Comparison of ENCODE assay signal across 18 cellular contexts in the genomic region with DNA sequence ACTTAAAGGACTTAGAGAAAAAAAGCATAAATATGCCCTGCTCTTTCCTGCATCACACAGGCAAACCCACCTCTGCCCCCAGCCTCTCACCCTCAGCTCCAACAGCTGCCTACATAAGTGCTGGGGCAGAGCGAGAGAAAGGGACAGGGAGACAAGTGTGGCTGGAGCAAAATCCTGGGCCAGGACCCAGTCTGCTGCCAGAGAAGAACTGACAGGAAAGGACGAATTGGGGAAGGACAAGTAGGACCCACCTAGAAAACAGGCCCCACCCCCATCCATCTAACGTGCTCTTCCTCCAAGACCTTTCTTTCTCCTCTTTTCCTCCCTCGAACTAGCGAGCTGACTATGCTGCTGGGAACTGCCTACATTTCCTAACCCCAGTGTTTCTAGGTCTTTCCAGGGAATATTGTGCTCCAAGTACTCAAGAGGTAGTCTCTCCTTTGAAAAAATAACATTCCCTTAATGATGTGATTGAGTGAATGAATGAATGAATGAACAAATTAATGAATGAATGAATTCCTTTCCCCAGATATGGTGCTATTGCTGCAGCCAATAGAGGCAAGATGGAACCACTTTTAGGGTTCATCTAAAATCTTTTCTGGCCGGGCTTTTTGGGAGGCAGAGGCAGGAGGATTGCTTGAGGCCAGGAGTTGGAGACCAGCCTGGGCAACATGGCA. TPM values are rescaled to one million over a fixed set of nuclear protein-coding genes. Genes with fewer than 3 reads are reported as not detected.
DNase-seq lines count a peak whose midpoint lies in the region; ATAC-seq, FAIRE-seq and TF ChIP-seq lines count a peak whose summit lies in the region.
"Had no signal": no experiment of that assay in that cellular context is flagged by ENCODE, and none has a peak within 500 bp of the region (broad histone marks: within the 10 kb centered on the region; RNA-seq: fewer than 3 reads in every experiment).

No MANE protein-coding gene starts in this region.

- H4K5ac ChIP-seq in H1 (ENCODE audit: insufficient read length, low read depth, low read length), result no peak overlapping the region

- WGBS in H1 (ENCODE audit: extremely low coverage in 1 of 2, insufficient coverage in 1 of 2, insufficient read length in 1 of 2, insufficient replicate concordance in 2 of 2, low coverage in 1 of 2, low lambda C conversion rate in 2 of 2, missing lambda C conversion rate in 1 of 2), 2 experiments, result 61% methylated on average over 6 of the region's 6 CpGs; no CpG with 5 or more reads in 1 of the 2 experiments
- WGBS in psoas muscle, 3 donors, result 70 to 85% (median 76%) methylated on average over 6 of the region's 6 CpGs

- H2BK12ac ChIP-seq in H1 (ENCODE audit: low read depth, low read length), result no peak overlapping the region

- no peak for TF ChIP-seq CTCF in HEK293 (tag by site-specific recombination; IDR thresholded peaks at IDR 0.05)
- TF ChIP-seq CTCF in H1 (IDR thresholded peaks at IDR 0.05; ENCODE audit: control extremely low read depth in 1 of 3, insufficient read depth in 1 of 3, low read depth in 1 of 3, low read length in 3 of 3), result no peak
- TF ChIP-seq CTCF in psoas muscle (IDR thresholded peaks at IDR 0.05), result no peak

- H3K4me3 ChIP-seq in HEK293 (ENCODE audit: low read depth, low read length), result no peak overlapping the region
- no peak overlapping the region for H3K4me3 ChIP-seq in H1 (ENCODE audit: extremely low read depth in 1 of 4, insufficient read depth in 2 of 4, low read depth in 3 of 4, low read length in 4 of 4)
- H3K4me3 ChIP-seq in psoas muscle, result no peak overlapping the region
- no peak overlapping the region for H3K4me3 ChIP-seq in CD4-positive, alpha-beta memory T cell (ENCODE audit: low read length in 2 of 2)
- H3K4me3 ChIP-seq: PC-9 had no signal

- CTCF ChIA-PET in HEK293 (lab: Yijun Ruan, JAX) (interaction anchor here (0.6 to 2.6 kb wide), 2 partner anchors 51 to 86 kb away, joined by 3 to 6 read pairs; no protein-coding TSS in a partner anchor), H1 (lab: Charles Lee; ENCODE audit: partially characterized antibody) (interaction anchor here (0.6 to 4.1 kb wide), 8 partner anchors 9 to 1378 kb away, joined by 3 to 26 read pairs (median 4); partner anchors contain the start of gene IGDCC4)
- CTCF ChIA-PET in CD4-positive, alpha-beta memory T cell (lab: Charles Lee; ENCODE audit: partially characterized antibody), result interaction anchor here (0.6 kb wide), 1 partner anchor 203 kb away, joined by 3 read pairs; no protein-coding TSS in a partner anchor

- H3K9me3 ChIP-seq in HEK293 (ENCODE audit: control insufficient read depth, insufficient read depth, low read depth, low read length) (no peaks in the 10 kb centered on the region), H1 (ENCODE audit: insufficient read depth in 2 of 2, low read depth in 1 of 2, low read length in 1 of 2) (no peaks in the 10 kb centered on the region), psoas muscle (no peaks in the 10 kb centered on the region)
- no peaks in the 10 kb centered on the region for H3K9me3 ChIP-seq in CD4-positive, alpha-beta memory T cell (ENCODE audit: control insufficient read depth in 1 of 2, low read length in 2 of 2)

- no peak for ATAC-seq in psoas muscle
- no peak for ATAC-seq in HG02852 (IDR thresholded peaks at IDR 0.05; ENCODE audit: unreplicated experiment)

- H3K36me3 Mint-ChIP-seq in CD4-positive, alpha-beta memory T cell, result no peaks in the 10 kb centered on the region

- peaks cover 24 to 37% of the 10 kb centered on the region in 2 donors for H3K27me3 Mint-ChIP-seq in CD4-positive, alpha-beta memory T cell

- no peak overlapping the region for H3K14ac ChIP-seq in H1 (ENCODE audit: insufficient read length)

- no peak overlapping the region for H3K18ac ChIP-seq in H1 (ENCODE audit: extremely low read depth, low read length)

- no peak for TF ChIP-seq POLR2A in H1 (IDR thresholded peaks at IDR 0.05; ENCODE audit: control extremely low read depth in 1 of 2, low read depth in 2 of 2, low read length in 2 of 2)

- TF ChIP-seq RAD21 in H1 (IDR thresholded peaks at IDR 0.05 in 1 of 2, conservative IDR thresholded peaks at IDR 0.05 in 1 of 2; ENCODE audit: low read depth in 2 of 2, low read length in 2 of 2), result peak in 1 of 2 experiments; percentile 11; a peak in 1 of 4 replicates

- H2BK15ac ChIP-seq in H1 (ENCODE audit: low read length), result no peak overlapping the region

- H3K27me3 ChIP-seq in H1 (replicated peaks in 1 of 4; ENCODE audit: control insufficient read depth in 3 of 4, extremely low read depth in 1 of 4, insufficient read depth in 3 of 4, low read length in 3 of 4), result peaks cover 0 to 2% (median 0%) of the 10 kb centered on the region in 4 experiments; a peak in 1 of 7 replicates
- no peaks in the 10 kb centered on the region for H3K27me3 ChIP-seq in psoas muscle (ENCODE audit: insufficient read depth in 3 of 3, low read length in 2 of 3)
- H3K27me3 ChIP-seq in CD4-positive, alpha-beta memory T cell (ENCODE audit: insufficient read depth, low read length), result peaks cover 3% of the 10 kb centered on the region

- peak overlapping the region; percentile 2 to 35; a peak in 3 of 4 replicates for H3K4me2 ChIP-seq in H1 (ENCODE audit: insufficient read depth in 1 of 2, low read depth in 2 of 2, low read length in 2 of 2)
- H3K4me2 ChIP-seq: KMS-11, PC-9 had no signal

- H4K91ac ChIP-seq in H1 (replicated peaks; ENCODE audit: insufficient read length, low read length), result no peak overlapping the region

- H3K4ac ChIP-seq in H1 (replicated peaks; ENCODE audit: insufficient read length, low read depth, low read length), result no peak overlapping the region

- no peak overlapping the region for H2BK120ac ChIP-seq in H1 (replicated peaks; ENCODE audit: low read depth, low read length)

- H3K27ac ChIP-seq in HEK293 (ENCODE audit: extremely low read depth, low read depth, low read length) (no peak overlapping the region), H1 (ENCODE audit: low read depth, low read length) (no peak overlapping the region), psoas muscle (peak overlapping the region; percentile 44)
- no peak overlapping the region for H3K27ac ChIP-seq in CD4-positive, alpha-beta memory T cell (ENCODE audit: low read depth, low read length)
- H3K27ac ChIP-seq: KMS-11, PC-9, RWPE1 had no signal

- H3K36me3 ChIP-seq in HEK293 (ENCODE audit: control insufficient read depth in 2 of 2, insufficient read depth in 1 of 2, low read length in 2 of 2) (no peaks in the 10 kb centered on the region), H1 (ENCODE audit: control insufficient read depth in 2 of 4, insufficient read depth in 4 of 4, low read length in 3 of 4) (no peaks in the 10 kb centered on the region), psoas muscle (ENCODE audit: insufficient read depth in 1 of 2, low read depth in 1 of 2) (no peaks in the 10 kb centered on the region)
- no peaks in the 10 kb centered on the region for H3K36me3 ChIP-seq in CD4-positive, alpha-beta memory T cell (ENCODE audit: insufficient read depth, low read length)

- no peaks in the 10 kb centered on the region for H4K20me1 ChIP-seq in H1 (replicated peaks in 1 of 2; ENCODE audit: control insufficient read depth in 1 of 2, insufficient read depth in 2 of 2, low read length in 2 of 2)

- H2BK20ac ChIP-seq in H1 (ENCODE audit: low read length), result no peak overlapping the region

- no peaks in the 10 kb centered on the region for H3K4me1 Mint-ChIP-seq in CD4-positive, alpha-beta memory T cell

- FAIRE-seq in H1 (lab: Jason Lieb, UNC), result no peak

- DNase-seq in H1 (ENCODE audit: low read depth in 1 of 2, low spot score in 2 of 2) (no peak), myocyte (ENCODE audit: low read depth) (peak; percentile 48), psoas muscle (peak in 1 of 2 donors; percentile 19), inferior parietal cortex (ENCODE audit: extremely low spot score) (no peak), GF-D8 (lab: John Stamatoyannopoulos, UW) (no peak)
- DNase-seq in CD4-positive, alpha-beta memory T cell, result no peak
- DNase-seq: C1 segment of cervical spinal cord, DMS79, MV-4-11, NCI-H1694 treated with DMSO at 0.1 percent for 48 hours, NCI-H510A, PC-9, SIG-M5 had no signal

- no peak overlapping the region for H2BK5ac ChIP-seq in H1 (ENCODE audit: low read depth, low read length)

- H3K23ac ChIP-seq in H1 (ENCODE audit: insufficient read length), result no peak overlapping the region

- H3K9me3 Mint-ChIP-seq in CD4-positive, alpha-beta memory T cell, result no peaks in the 10 kb centered on the region

- H3K4me3 Mint-ChIP-seq in CD4-positive, alpha-beta memory T cell, result no peak overlapping the region

- peaks cover 13% of the 10 kb centered on the region for H3K4me1 ChIP-seq in HEK293 (ENCODE audit: control insufficient read depth, insufficient read depth, low read length)
- peaks cover 7 to 21% (median 17%) of the 10 kb centered on the region in 4 experiments for H3K4me1 ChIP-seq in H1 (replicated peaks in 1 of 4; ENCODE audit: control insufficient read depth in 3 of 4, insufficient read depth in 4 of 4, low read length in 3 of 4)
- H3K4me1 ChIP-seq in psoas muscle, result peaks cover 26% of the 10 kb centered on the region
- H3K4me1 ChIP-seq in CD4-positive, alpha-beta memory T cell (ENCODE audit: insufficient read depth, low read length), result no peaks in the 10 kb centered on the region

- no peak overlapping the region for H2AFZ ChIP-seq in H1 (ENCODE audit: low read length)
- H2AFZ ChIP-seq: PC-9 had no signal

- intact Hi-C loops in psoas muscle (cut with DNase I), result loop anchor here (5.0 kb wide), 3 partner anchors 33 to 128 kb away; partner anchors contain the start of gene HACD3 (in 1 of the 2)
- intact Hi-C loops in CD4-positive, alpha-beta memory T cell (cut with micrococcal nuclease), result no loop called here

- no peak for TF ChIP-seq EP300 in H1 (IDR thresholded peaks at IDR 0.05; ENCODE audit: borderline replicate concordance in 1 of 2, low read depth in 2 of 2, low read length in 2 of 2)

- H3K56ac ChIP-seq in H1 (replicated peaks; ENCODE audit: insufficient read length, low read depth, low read length), result no peak overlapping the region

- POLR2A ChIA-PET in HEK293 (lab: Yijun Ruan, JAX) (interaction anchor here (0.6 to 0.7 kb wide), 2 partner anchors 61 to 168 kb away, joined by 3 to 4 read pairs; no protein-coding TSS in a partner anchor), H1 (lab: Charles Lee; ENCODE audit: partially characterized antibody) (interaction anchor here (1.2 to 15.2 kb wide), 3 partner anchors 13 to 100 kb away, joined by 4 to 229 read pairs (median 6); partner anchors contain the start of genes IGDCC4 and RNU5B-1)
- POLR2A ChIA-PET in CD4-positive, alpha-beta memory T cell (lab: Charles Lee; ENCODE audit: partially characterized antibody), result no interaction called here

- H3K23me2 ChIP-seq in H1 (ENCODE audit: low read depth, low read length), result no peaks in the 10 kb centered on the region; the same call in 1 of the 2 replicates

- H4K8ac ChIP-seq in H1 (ENCODE audit: extremely low read depth, insufficient read depth, low read length), result no peak overlapping the region

- H3K79me1 ChIP-seq in H1 (ENCODE audit: low read depth, low read length), result no peaks in the 10 kb centered on the region

- no peak overlapping the region for H3K9ac ChIP-seq in H1 (replicated peaks in 1 of 4; ENCODE audit: extremely low read depth in 1 of 4, low read depth in 3 of 4, low read length in 3 of 4)
- H3K9ac ChIP-seq: KMS-11 had no signal

- no peaks in the 10 kb centered on the region for H3K79me2 ChIP-seq in H1 (ENCODE audit: control insufficient read depth in 1 of 2, insufficient read depth in 2 of 2, low read length in 2 of 2)

- no peak overlapping the region for H2AK5ac ChIP-seq in H1 (ENCODE audit: low read depth, low read length)

- H3K27ac Mint-ChIP-seq in CD4-positive, alpha-beta memory T cell, result no peak overlapping the region

RNA-seq across cellular contexts. Expression of gene IGDCC4, which starts 18.4 kb away (rescaled TPM):
- 7.7 and 7.8 TPM in 2 replicates for total RNA-seq in H1 (2021; fragmentation: NEBNext Ultra II Directional; extraction: Animal tissue kit (Norgen Biotek cat#: 25700))
- 10.3 and 12.7 TPM in 2 replicates for polyA plus RNA-seq in H1 (2011; rRNA removed)
- 11.8 TPM for polyA plus RNA-seq in H1 (2011; cell fraction: cytosol; rRNA removed)
- polyA plus RNA-seq in H1 (2011; cell fraction: nucleus; rRNA removed), result 32.6 TPM
- polyA plus RNA-seq in H1 (2012, experiment 1 of 2), result 9.5 to 12.6 TPM (median 11.6 TPM) in 4 replicates
- 4.2 TPM for polyA plus RNA-seq in H1 (2012, experiment 2 of 2)
- 4.7 TPM for polyA plus RNA-seq in H1 (2013, experiment 1 of 2)
- 4.3 TPM for polyA plus RNA-seq in H1 (2013, experiment 2 of 2)
- polyA minus RNA-seq in H1 (2011; rRNA and poly(A)+ RNA removed), result 11.4 and 13.0 TPM in 2 replicates
- polyA minus RNA-seq in H1 (2011; cell fraction: cytosol; rRNA and poly(A)+ RNA removed), result 6.8 TPM
- polyA minus RNA-seq in H1 (2011; cell fraction: nucleus; rRNA and poly(A)+ RNA removed), result 14.2 TPM
- 24.9 and 28.9 TPM in 2 replicates for total RNA-seq in myocyte
- 18.6 TPM for polyA plus RNA-seq in myocyte (2012)
- total RNA-seq in psoas muscle, result 10 to 100 TPM in 2 of 4 donors, 1 to 10 TPM in 2; 4.8 to 34.1 (median 10.4) TPM
- 1 to 10 TPM; 2.7 to 4.6 (median 3.8) TPM for polyA plus RNA-seq in psoas muscle
- total RNA-seq in CD4-positive, alpha-beta memory T cell, result under 1 TPM; 0.06 to 0.22 TPM
- under 1 TPM in 1 of 2 donors, not detected in 1; 0.24 TPM for polyA plus RNA-seq in CD4-positive, alpha-beta memory T cell
- total RNA-seq: HT-29 had no signal

RNA-seq across cellular contexts. Expression of gene IGDCC3, which starts 26.5 kb away (rescaled TPM):
- 45.7 and 45.9 TPM in 2 replicates for total RNA-seq in H1 (2021; fragmentation: NEBNext Ultra II Directional; extraction: Animal tissue kit (Norgen Biotek cat#: 25700))
- 26.8 and 42.3 TPM in 2 replicates for polyA plus RNA-seq in H1 (2011; rRNA removed)
- 23.3 TPM for polyA plus RNA-seq in H1 (2011; cell fraction: cytosol; rRNA removed)
- polyA plus RNA-seq in H1 (2011; cell fraction: nucleus; rRNA removed), result 49.4 TPM
- 26.5 to 37.1 TPM (median 35.2 TPM) in 4 replicates for polyA plus RNA-seq in H1 (2012, experiment 1 of 2)
- 29.5 TPM for polyA plus RNA-seq in H1 (2012, experiment 2 of 2)
- polyA plus RNA-seq in H1 (2013, experiment 1 of 2), result 57.5 TPM
- 60.3 TPM for polyA plus RNA-seq in H1 (2013, experiment 2 of 2)
- 22.4 and 28.5 TPM in 2 replicates for polyA minus RNA-seq in H1 (2011; rRNA and poly(A)+ RNA removed)
- 26.4 TPM for polyA minus RNA-seq in H1 (2011; cell fraction: cytosol; rRNA and poly(A)+ RNA removed)
- polyA minus RNA-seq in H1 (2011; cell fraction: nucleus; rRNA and poly(A)+ RNA removed), result 23.6 TPM
- 0.08 and 0.31 TPM in 2 replicates for total RNA-seq in myocyte
- 0.04 TPM for polyA plus RNA-seq in myocyte (2012)
- not detected for total RNA-seq in psoas muscle
- not detected for polyA plus RNA-seq in psoas muscle
- not detected for total RNA-seq in CD4-positive, alpha-beta memory T cell
- not detected for polyA plus RNA-seq in CD4-positive, alpha-beta memory T cell
- total RNA-seq: HT-29 had no signal

Comparison
In these comparisons a context has a peak if more than half of its experiments do, and no peak if none do; other contexts are left out.
1. RNA of gene IGDCC3, which starts 26.5 kb away (total RNA-seq): 45.7 to 45.9 TPM in H1; 0.08 to 0.31 TPM in myocyte, not detected in psoas muscle and not detected in CD4-positive, alpha-beta memory T cell; every median in the first group is over 10 times any median in the second.